Comparison of ENCODE assay signal across 8 cellular contexts in genomic region chr13:40665754-40666057, GRCh38. TPM values are rescaled to one million over a fixed set of nuclear protein-coding genes. Genes with fewer than 3 reads are reported as not detected.
DNase-seq lines count a peak whose midpoint lies in the region; ATAC-seq and TF ChIP-seq lines count a peak whose summit lies in the region.

No MANE protein-coding gene starts in this region.

- H4K20me1 ChIP-seq in MM.1S (ENCODE audit: insufficient read depth, low read length) = no peaks in the 10 kb centered on the region

- H3K4me3 ChIP-seq in MM.1S (ENCODE audit: low read length) (peak overlapping the region; percentile 74), iPS-18c (ENCODE audit: insufficient read depth, low read depth, low read length) (peak overlapping the region; percentile 86)

- H3K9ac ChIP-seq in MM.1S (ENCODE audit: low read length) = peak overlapping the region; percentile 60; the same call in 1 of the 2 replicates

- H3K9me2 ChIP-seq in MM.1S (replicated peaks; ENCODE audit: insufficient read depth, low read length) = no peaks in the 10 kb centered on the region

- no peaks in the 10 kb centered on the region for H3K36me3 ChIP-seq in MM.1S (replicated peaks; ENCODE audit: insufficient read depth, low read length)

- H3K27me3 ChIP-seq in MM.1S (replicated peaks; ENCODE audit: insufficient read depth, low read length) = no peaks in the 10 kb centered on the region

- H3F3A ChIP-seq in MM.1S (ENCODE audit: insufficient read depth, low read length) = peaks cover 16% of the 10 kb centered on the region

- H3K79me2 ChIP-seq in MM.1S (ENCODE audit: low read length) = peaks cover 34% of the 10 kb centered on the region

- ATAC-seq in activated CD8-positive, alpha-beta memory T cell treated with anti-CD3 and anti-CD28 coated beads, Interleukin-2, amount 10 ng/mL, durations not matched to agents 7 days and 5 days = peak; percentile 7

- TF ChIP-seq CTCF in MM.1S (IDR thresholded peaks at IDR 0.05; ENCODE audit: low read length) = no peak

- no peaks in the 10 kb centered on the region for H3K27me3 Mint-ChIP-seq in activated CD8-positive, alpha-beta memory T cell treated with anti-CD3 and anti-CD28 coated beads, Interleukin-2, amount 10 ng/mL, durations not matched to agents 7 days and 5 days

- peaks cover 8% of the 10 kb centered on the region for H3K36me3 Mint-ChIP-seq in activated CD8-positive, alpha-beta memory T cell treated with anti-CD3 and anti-CD28 coated beads, Interleukin-2, amount 10 ng/mL, durations not matched to agents 7 days and 5 days

- H3K9me3 ChIP-seq in MM.1S (replicated peaks; ENCODE audit: insufficient read depth, low read length) (no peaks in the 10 kb centered on the region), iPS-18c (ENCODE audit: control insufficient read depth, insufficient read depth, low read length) (no peaks in the 10 kb centered on the region)

- peak overlapping the region; percentile 46; the same call in 1 of the 2 replicates for H3K27ac ChIP-seq in MM.1S (ENCODE audit: low read length)

- peak; percentile 64 for DNase-seq in activated CD8-positive, alpha-beta memory T cell treated with anti-CD3 and anti-CD28 coated beads, Interleukin-2, amount 10 ng/mL, durations not matched to agents 7 days and 5 days
- DNase-seq in activated CD8-positive, alpha-beta memory T cell treated with anti-CD3 and anti-CD28 coated beads for 24 hours = no peak
- peak; percentile 23 for DNase-seq in MM.1S
- DNase-seq in activated naive CD4-positive, alpha-beta T cell treated with anti-CD3 and anti-CD28 coated beads, Interleukin-2, amount 50 U/mL, for 16 hours = peak; percentile 58
- peak; percentile 17 to 36 for DNase-seq in stimulated activated CD8-positive, alpha-beta memory T cell treated with anti-CD3 and anti-CD28 coated beads, Interleukin-7, amount 100 ng/mL, for 4 hours (ENCODE audit: low read depth in 2 of 2)
- DNase-seq in NCI-H2227 treated with DMSO at 0.1 percent for 48 hours (lab: John Stamatoyannopoulos, UW) = no peak
- DNase-seq in HK-2 (ENCODE audit: unreplicated experiment) = no peak

- peak overlapping the region; percentile 91 for H3K4me3 Mint-ChIP-seq in activated CD8-positive, alpha-beta memory T cell treated with anti-CD3 and anti-CD28 coated beads, Interleukin-2, amount 10 ng/mL, durations not matched to agents 7 days and 5 days

- no peaks in the 10 kb centered on the region for H3K9me3 Mint-ChIP-seq in activated CD8-positive, alpha-beta memory T cell treated with anti-CD3 and anti-CD28 coated beads, Interleukin-2, amount 10 ng/mL, durations not matched to agents 7 days and 5 days (ENCODE audit: low read depth)

- CTCF ChIA-PET in activated CD8-positive, alpha-beta memory T cell treated with anti-CD3 and anti-CD28 coated beads, Interleukin-2, amount 10 ng/mL, durations not matched to agents 7 days and 5 days (lab: Charles Lee) = interaction anchor here (0.7 to 1.8 kb wide), 6 partner anchors 8 to 112 kb away, joined by 3 to 6 read pairs (median 4); no protein-coding TSS in a partner anchor

- H3K4me2 ChIP-seq in MM.1S (ENCODE audit: low read depth, low read length) = peak overlapping the region; percentile 54; the same call in 1 of the 2 replicates

- peak overlapping the region; percentile 94 for H3K27ac Mint-ChIP-seq in activated CD8-positive, alpha-beta memory T cell treated with anti-CD3 and anti-CD28 coated beads, Interleukin-2, amount 10 ng/mL, durations not matched to agents 7 days and 5 days

- H3K4me1 Mint-ChIP-seq in activated CD8-positive, alpha-beta memory T cell treated with anti-CD3 and anti-CD28 coated beads, Interleukin-2, amount 10 ng/mL, durations not matched to agents 7 days and 5 days = peaks cover 35% of the 10 kb centered on the region

- no peaks in the 10 kb centered on the region for H3K4me1 ChIP-seq in MM.1S (ENCODE audit: low read length)

- H2AFZ ChIP-seq in MM.1S (ENCODE audit: low read length) = no peak overlapping the region

RNA-seq across cellular contexts. Expression of gene FOXO1, which starts 0.7 kb away (rescaled TPM):
- total RNA-seq in activated CD8-positive, alpha-beta memory T cell treated with anti-CD3 and anti-CD28 coated beads, Interleukin-2, amount 10 ng/mL, durations not matched to agents 7 days and 5 days = 10 to 100 TPM; 20.2 to 27.1 TPM

Comparison
In these comparisons a context has a peak if more than half of its experiments do, and no peak if none do; other contexts are left out.
1. DNase-seq: peak in activated CD8-positive, alpha-beta memory T cell treated with anti-CD3 and anti-CD28 coated beads, Interleukin-2, amount 10 ng/mL, durations not matched to agents 7 days and 5 days (single experiment), MM.1S (single experiment), activated naive CD4-positive, alpha-beta T cell treated with anti-CD3 and anti-CD28 coated beads, Interleukin-2, amount 50 U/mL, for 16 hours (single experiment) and stimulated activated CD8-positive, alpha-beta memory T cell treated with anti-CD3 and anti-CD28 coated beads, Interleukin-7, amount 100 ng/mL, for 4 hours (2 of 2); none in activated CD8-positive, alpha-beta memory T cell treated with anti-CD3 and anti-CD28 coated beads for 24 hours (single experiment), NCI-H2227 treated with DMSO at 0.1 percent for 48 hours (single experiment) and HK-2 (single experiment).